ENCODE assay signal across 8 cellular contexts in genomic region chr11:118010738-118011461, GRCh38. TPM values are rescaled to one million over a fixed set of nuclear protein-coding genes. Genes with fewer than 3 reads are reported as not detected.
DNase-seq lines count a peak whose midpoint lies in the region; ATAC-seq, FAIRE-seq and TF ChIP-seq lines count a peak whose summit lies in the region.

No MANE protein-coding gene starts in this region.

- no peak for FAIRE-seq in HepG2 (lab: Jason Lieb, UNC)

- no peak overlapping the region for H3K23ac ChIP-seq in neuronal stem cell (ENCODE audit: low read depth, low read length, poor library complexity)

- in situ Hi-C loops in HepG2 (cut with HindIII; ENCODE audit: extremely low pct_ligation_motif_present, low pct_unique_long_range_greater_than_20kb): no loop called here

- no peaks in the 10 kb centered on the region for H4K20me1 ChIP-seq in HepG2 (ENCODE audit: insufficient read depth, low read length)

- no peak overlapping the region for H3K4me3 ChIP-seq in liver (ENCODE audit: low read depth in 1 of 3, low read length in 3 of 3)
- no peak overlapping the region for H3K4me3 ChIP-seq in HepG2 (replicated peaks in 1 of 3; ENCODE audit: insufficient read depth in 1 of 3, low read depth in 2 of 3, low read length in 3 of 3)
- H3K4me3 ChIP-seq in neuronal stem cell (ENCODE audit: low read length in 2 of 2): no peak overlapping the region
- H3K4me3 ChIP-seq in WERI-Rb-1 (ENCODE audit: low read depth, low read length): no peak overlapping the region
- no peak overlapping the region for H3K4me3 ChIP-seq in prostate gland

- H3K9ac ChIP-seq in liver (ENCODE audit: low read depth in 1 of 2, low read length in 2 of 2) (no peak overlapping the region), HepG2 (ENCODE audit: insufficient read depth, low read depth, low read length) (no peak overlapping the region), neuronal stem cell (ENCODE audit: low read depth, low read length, poor library complexity) (no peak overlapping the region)

- H3K27ac ChIP-seq in liver (ENCODE audit: low read depth in 1 of 2, low read length in 2 of 2) (peak overlapping the region; percentile 8 to 46), HepG2 (ENCODE audit: extremely low read length, insufficient read depth, low read length) (no peak overlapping the region), neuronal stem cell (replicated peaks; ENCODE audit: low read length) (no peak overlapping the region), WERI-Rb-1 (no peak overlapping the region), prostate gland (no peak overlapping the region)

- TF ChIP-seq POLR2A in HepG2 (IDR thresholded peaks at IDR 0.05; ENCODE audit: insufficient read depth in 1 of 2, low read depth in 2 of 2, low read length in 2 of 2) (no peak), prostate gland (IDR thresholded peaks at IDR 0.05) (no peak)

- intact Hi-C loops in HepG2 (cut with micrococcal nuclease; ENCODE audit: unreplicated experiment): no loop called here
- intact Hi-C loops in prostate gland (cut with DNase I): no loop called here

- H3K4me1 ChIP-seq in liver (ENCODE audit: control insufficient read depth in 4 of 4, insufficient read depth in 4 of 4, low read length in 3 of 4): peaks cover 0 to 2% (median 0%) of the 10 kb centered on the region in 4 donors
- H3K4me1 ChIP-seq in HepG2 (ENCODE audit: insufficient read depth, low read length): peaks cover 15% of the 10 kb centered on the region
- H3K4me1 ChIP-seq in neuronal stem cell (ENCODE audit: control insufficient read depth in 2 of 2, insufficient read depth in 1 of 2, low read depth in 1 of 2, low read length in 2 of 2): no peaks in the 10 kb centered on the region
- no peaks in the 10 kb centered on the region for H3K4me1 ChIP-seq in prostate gland (replicated peaks)

- H3K27ac Mint-ChIP-seq in activated naive CD8-positive, alpha-beta T cell: peak overlapping the region; percentile 22

- H4K8ac ChIP-seq in neuronal stem cell (ENCODE audit: low read depth, low read length): no peak overlapping the region

- H2BK5ac ChIP-seq in neuronal stem cell (ENCODE audit: low read length): no peak overlapping the region

- CTCF ChIA-PET in HepG2 (lab: Yijun Ruan, JAX; ENCODE audit: low intra/inter-chr PET ratio, low total read pairs): no interaction called here

- H3K9me3 ChIP-seq in liver (ENCODE audit: control insufficient read depth in 4 of 4, low read length in 3 of 4): no peaks in the 10 kb centered on the region
- no peaks in the 10 kb centered on the region for H3K9me3 ChIP-seq in HepG2 (ENCODE audit: low read length)
- H3K9me3 ChIP-seq in neuronal stem cell (replicated peaks in 1 of 2; ENCODE audit: control insufficient read depth in 2 of 2, insufficient read depth in 1 of 2, low read depth in 1 of 2, low read length in 2 of 2): no peaks in the 10 kb centered on the region
- H3K9me3 ChIP-seq in WERI-Rb-1 (ENCODE audit: severe bottlenecking): no peaks in the 10 kb centered on the region
- H3K9me3 ChIP-seq in prostate gland: no peaks in the 10 kb centered on the region

- H2BK15ac ChIP-seq in neuronal stem cell (ENCODE audit: low read length): peak overlapping the region; percentile 32

- H3K27me3 Mint-ChIP-seq in activated naive CD8-positive, alpha-beta T cell: no peaks in the 10 kb centered on the region

- peaks cover 4% of the 10 kb centered on the region for H3K9me3 Mint-ChIP-seq in activated naive CD8-positive, alpha-beta T cell (ENCODE audit: low read depth)

- TF ChIP-seq EP300 in HepG2 (IDR thresholded peaks at IDR 0.05; ENCODE audit: low read depth in 2 of 2, low read length in 2 of 2) (no peak), HepG2 (CRISPR knock-in tag; IDR thresholded peaks at IDR 0.05; ENCODE audit: borderline replicate concordance) (no peak)

- H3K27me3 ChIP-seq in liver (ENCODE audit: control insufficient read depth in 4 of 4, insufficient read depth in 4 of 4, low read length in 3 of 4) (no peaks in the 10 kb centered on the region), HepG2 (ENCODE audit: control insufficient read depth in 1 of 2, insufficient read depth in 2 of 2, low read length in 2 of 2) (peaks cover 4 to 31% of the 10 kb centered on the region in 2 experiments; a peak in 3 of 5 replicates), neuronal stem cell (ENCODE audit: control insufficient read depth in 3 of 3, insufficient read depth in 3 of 3, low read depth in 1 of 3, low read length in 3 of 3) (peaks cover 0 to 15% (median 0%) of the 10 kb centered on the region in 3 experiments), WERI-Rb-1 (ENCODE audit: insufficient read depth, low read depth, severe bottlenecking) (no peaks in the 10 kb centered on the region), prostate gland (replicated peaks; ENCODE audit: insufficient read depth) (no peaks in the 10 kb centered on the region)

- TF ChIP-seq RAD21 in liver (IDR thresholded peaks at IDR 0.05): peak in 1 of 2 donors; percentile 2
- no peak for TF ChIP-seq RAD21 in HepG2 (CRISPR knock-in tag; IDR thresholded peaks at IDR 0.05)

- peak overlapping the region; percentile 2 for H2BK12ac ChIP-seq in neuronal stem cell (ENCODE audit: low read length)

- no peak overlapping the region for H3K18ac ChIP-seq in neuronal stem cell (ENCODE audit: low read length)

- no peak overlapping the region for H4K91ac ChIP-seq in neuronal stem cell (ENCODE audit: low read depth, low read length, poor library complexity)

- H2AK5ac ChIP-seq in neuronal stem cell (ENCODE audit: low read depth, low read length): no peak overlapping the region

- no peak overlapping the region for H3K4ac ChIP-seq in neuronal stem cell (ENCODE audit: low read length)

- POLR2A ChIA-PET in HepG2 (lab: Yijun Ruan, JAX): no interaction called here

- BruUV-seq in HepG2 (replicated peaks; lab: Mats Ljungman, UMichigan): no TSS peak

- no peak overlapping the region for H3K4me3 Mint-ChIP-seq in activated naive CD8-positive, alpha-beta T cell

- no peaks in the 10 kb centered on the region for H3K79me2 ChIP-seq in HepG2 (ENCODE audit: insufficient read depth, low read length)

- no peaks in the 10 kb centered on the region for H3K79me1 ChIP-seq in neuronal stem cell (ENCODE audit: low read depth, low read length)

- H3K4me2 ChIP-seq in HepG2 (ENCODE audit: low read depth, low read length) (no peak overlapping the region), neuronal stem cell (ENCODE audit: insufficient read depth, low read length, poor library complexity, severe bottlenecking) (no peak overlapping the region)

- H3K36me3 ChIP-seq in liver (ENCODE audit: control insufficient read depth in 4 of 4, insufficient read depth in 3 of 4, low read depth in 1 of 4, low read length in 3 of 4) (no peaks in the 10 kb centered on the region), HepG2 (replicated peaks in 1 of 2; ENCODE audit: control insufficient read depth in 1 of 2, insufficient read depth in 2 of 2, low read length in 2 of 2) (no peaks in the 10 kb centered on the region), neuronal stem cell (replicated peaks in 1 of 2; ENCODE audit: control insufficient read depth in 2 of 2, insufficient read depth in 2 of 2, low read length in 2 of 2) (no peaks in the 10 kb centered on the region), WERI-Rb-1 (no peaks in the 10 kb centered on the region), prostate gland (no peaks in the 10 kb centered on the region)

- no peak for DNase-seq in HepG2 (ENCODE audit: low spot score)
- DNase-seq in neuronal stem cell (ENCODE audit: low spot score): no peak
- no peak for DNase-seq in activated T-cell treated with anti-CD3 and anti-CD28 coated beads, Interleukin-2, amount 50 U/mL, for 48 hours
- no peak for DNase-seq in WERI-Rb-1
- DNase-seq in prostate gland (ENCODE audit: low spot score): no peak

- H3K14ac ChIP-seq in neuronal stem cell (ENCODE audit: low read length): no peak overlapping the region

- no peak for TF ChIP-seq CTCF in liver (IDR thresholded peaks at IDR 0.05; ENCODE audit: low read depth, low read length, missing input control)
- no peak for TF ChIP-seq CTCF in HepG2 (CRISPR knock-in tag; IDR thresholded peaks at IDR 0.05)
- TF ChIP-seq CTCF in WERI-Rb-1 (IDR thresholded peaks at IDR 0.05; ENCODE audit: low read depth, low read length): no peak
- TF ChIP-seq CTCF in prostate gland (IDR thresholded peaks at IDR 0.05): no peak

- peaks cover 94% of the 10 kb centered on the region for H3K4me1 Mint-ChIP-seq in activated naive CD8-positive, alpha-beta T cell (ENCODE audit: low read depth)

- H2AFZ ChIP-seq in HepG2 (ENCODE audit: low read length): no peak overlapping the region
- no peak overlapping the region for H2AFZ ChIP-seq in neuronal stem cell (ENCODE audit: low read length)

- H2BK120ac ChIP-seq in neuronal stem cell (ENCODE audit: low read depth, low read length): no peak overlapping the region

- WGBS in liver: 76% methylated on average over 21 of the region's 21 CpGs
- 51% methylated on average over 21 of the region's 21 CpGs for WGBS in HepG2 (ENCODE audit: low lambda C conversion rate)
- no CpG with 5 or more reads among the region's 21 CpGs for WGBS in neuronal stem cell (ENCODE audit: extremely low coverage in 2 of 2, insufficient read length in 2 of 2, insufficient replicate concordance in 1 of 2), 2 donors
- WGBS in prostate gland: 59% methylated on average over 21 of the region's 21 CpGs

- peaks cover 4% of the 10 kb centered on the region for H3K36me3 Mint-ChIP-seq in activated naive CD8-positive, alpha-beta T cell

- ATAC-seq in HepG2: no peak
- ATAC-seq in HG03108 (IDR thresholded peaks at IDR 0.05; ENCODE audit: unreplicated experiment): peak; percentile 71

RNA-seq across cellular contexts. Expression of gene IL10RA, which starts 24.7 kb away (rescaled TPM):
- total RNA-seq in liver (10 to 100 TPM; 11.5 to 11.6 TPM), HepG2 (2016; rRNA removed; fragmentation: Illumina TruSeq; extraction: Trizol) (not detected in 2 replicates), prostate gland (10 to 100 TPM in 1 of 2 donors, 1 to 10 TPM in 1; 4.5 to 10.7 TPM)
- polyA plus RNA-seq in liver (1 to 10 TPM; 2.3 to 6.8 TPM), HepG2 (2011; rRNA removed) (0.03 TPM in 1 of 2 replicates, not detected in the other)
- not detected in 2 replicates for total RNA-seq in HepG2 (2016; cell fraction: cytosol; rRNA removed; fragmentation: Illumina TruSeq; extraction: Trizol; ENCODE audit: low read depth)
- not detected in 2 replicates for total RNA-seq in HepG2 (2016; cell fraction: insoluble cytoplasmic fraction; rRNA removed; fragmentation: Illumina TruSeq; extraction: Trizol)
- total RNA-seq in HepG2 (2016; cell fraction: membrane; rRNA removed; fragmentation: Illumina TruSeq; extraction: Trizol): not detected in 2 replicates
- total RNA-seq in HepG2 (2016; cell fraction: nucleus; rRNA removed; fragmentation: Illumina TruSeq; extraction: Trizol): not detected in 2 replicates
- 0.01 TPM in 1 of 2 replicates, not detected in the other for polyA plus RNA-seq in HepG2 (2011; cell fraction: cytosol; rRNA removed)
- polyA plus RNA-seq in HepG2 (2011; cell fraction: nucleus; rRNA removed): 0.07 TPM in 1 of 2 replicates, not detected in the other
- 0.29 TPM in 1 of 2 replicates, not detected in the other for polyA plus RNA-seq in HepG2 (2012)
- polyA plus RNA-seq in HepG2 (2016; cell fraction: cytosol; fragmentation: Illumina TruSeq; extraction: Trizol; ENCODE audit: low read depth): not detected in 2 replicates
- not detected in 2 replicates for polyA plus RNA-seq in HepG2 (2016; cell fraction: insoluble cytoplasmic fraction; fragmentation: Illumina TruSeq; extraction: Trizol; ENCODE audit: low read depth)
- not detected in 2 replicates for polyA plus RNA-seq in HepG2 (2016; cell fraction: membrane; fragmentation: Illumina TruSeq; extraction: Trizol; ENCODE audit: low read depth)
- polyA plus RNA-seq in HepG2 (2016; cell fraction: nucleus; fragmentation: Illumina TruSeq; extraction: Trizol; ENCODE audit: insufficient read depth, low read depth): not detected in 2 replicates
- 1.2 TPM in 1 of 2 replicates, not detected in the other for polyA minus RNA-seq in HepG2 (2011; rRNA and poly(A)+ RNA removed; ENCODE audit: low replicate concordance)
- not detected in 2 replicates for polyA minus RNA-seq in HepG2 (2011; cell fraction: cytosol; rRNA and poly(A)+ RNA removed)
- polyA minus RNA-seq in HepG2 (2011; cell fraction: nucleus; rRNA and poly(A)+ RNA removed): not detected in 2 replicates
- 0.06 TPM for polyA plus RNA-seq in neuronal stem cell (2013, experiment 1 of 2)
- polyA plus RNA-seq in neuronal stem cell (2013, experiment 2 of 2): 0.06 TPM

Comparison
In these comparisons a context has a peak if more than half of its experiments do, and no peak if none do; other contexts are left out.
1. H3K27ac ChIP-seq: peak in liver (2 of 2); none in HepG2 (single experiment), neuronal stem cell (single experiment), WERI-Rb-1 (single experiment) and prostate gland (0 of 2).